Comparison of ENCODE assay signal across 1 cellular context in genomic region chr14:59576332-59577294, GRCh38.
TF ChIP-seq lines count a peak whose summit lies in the region.

CCDC175 (minus strand) TSS chr14:59576812; CDS start chr14:59576775, 37 bp downstream.

TF ChIP-seq in HepG2, 621 proteins besides CTCF, POLR2A, EP300 and RAD21 (continued from another document and continues in another):
- TF ChIP-seq ZBTB39 (CRISPR knock-in tag; IDR thresholded peaks at IDR 0.05) (no peak), XRCC5 (optimal IDR thresholded peaks at IDR 0.05; ENCODE audit: low read length) (peak; percentile 34), SIN3B (IDR thresholded peaks at IDR 0.05; ENCODE audit: low read length) (no peak), ZBTB7B (CRISPR knock-in tag; IDR thresholded peaks at IDR 0.05) (no peak), ZNF616 (CRISPR knock-in tag; IDR thresholded peaks at IDR 0.05; ENCODE audit: low read depth) (no peak), ZNF703 (CRISPR knock-in tag; IDR thresholded peaks at IDR 0.05; ENCODE audit: borderline replicate concordance) (no peak), MTA1 (CRISPR knock-in tag; IDR thresholded peaks at IDR 0.05; ENCODE audit: borderline replicate concordance) (peak; percentile 32; the same call in 1 of the 2 replicates), ZNF446 (CRISPR knock-in tag; IDR thresholded peaks at IDR 0.05) (no peak), NFE2L2 (IDR thresholded peaks at IDR 0.05; ENCODE audit: low read length) (no peak), RFX3 (CRISPR knock-in tag; IDR thresholded peaks at IDR 0.05) (peak; percentile 88), ZHX2 (IDR thresholded peaks at IDR 0.05; ENCODE audit: low read depth) (no peak), ZHX2 (CRISPR knock-in tag; IDR thresholded peaks at IDR 0.05; ENCODE audit: borderline replicate concordance) (no peak), ZNF335 (CRISPR knock-in tag; IDR thresholded peaks at IDR 0.05) (no peak), ZKSCAN5 (CRISPR knock-in tag; IDR thresholded peaks at IDR 0.05) (no peak), HNRNPLL (IDR thresholded peaks at IDR 0.05; ENCODE audit: low read depth, low read length, poor library complexity, severe bottlenecking) (peak; percentile 19), SATB2 (CRISPR knock-in tag; IDR thresholded peaks at IDR 0.05) (no peak), ZNF784 (CRISPR knock-in tag; IDR thresholded peaks at IDR 0.05; ENCODE audit: borderline replicate concordance) (no peak), KMT2B (CRISPR knock-in tag; IDR thresholded peaks at IDR 0.05) (no peak), ZNF639 (CRISPR knock-in tag; conservative IDR thresholded peaks at IDR 0.05) (no peak), KAT7 (CRISPR knock-in tag; IDR thresholded peaks at IDR 0.05; ENCODE audit: borderline replicate concordance) (no peak), NKX3-1 (CRISPR knock-in tag; IDR thresholded peaks at IDR 0.05) (no peak), NFKBIZ (CRISPR knock-in tag; IDR thresholded peaks at IDR 0.05) (no peak), RFX1 (IDR thresholded peaks at IDR 0.05) (peak; percentile 78), KDM2A (CRISPR knock-in tag; IDR thresholded peaks at IDR 0.05; ENCODE audit: borderline replicate concordance, low read depth) (no peak; the same call in 1 of the 2 replicates), ZNF558 (CRISPR knock-in tag; IDR thresholded peaks at IDR 0.05; ENCODE audit: borderline replicate concordance) (no peak), SAP130 (CRISPR knock-in tag; IDR thresholded peaks at IDR 0.05; ENCODE audit: low read depth) (no peak), ZSCAN12 (CRISPR knock-in tag; IDR thresholded peaks at IDR 0.05) (no peak), ZNF740 (CRISPR knock-in tag; IDR thresholded peaks at IDR 0.05) (no peak), PLSCR1 (CRISPR knock-in tag; IDR thresholded peaks at IDR 0.05; ENCODE audit: borderline replicate concordance) (no peak), BRD4 (CRISPR knock-in tag; IDR thresholded peaks at IDR 0.05) (no peak), POGK (CRISPR knock-in tag; conservative IDR thresholded peaks at IDR 0.05) (no peak), ZFP82 (CRISPR knock-in tag; IDR thresholded peaks at IDR 0.05; ENCODE audit: borderline replicate concordance) (no peak), ADNP (CRISPR knock-in tag; IDR thresholded peaks at IDR 0.05) (no peak), ZNF687 (CRISPR knock-in tag; IDR thresholded peaks at IDR 0.05) (peak; percentile 29; the same call in 1 of the 2 replicates), ZNF280D (CRISPR knock-in tag; IDR thresholded peaks at IDR 0.05) (no peak), RFXANK (CRISPR knock-in tag; IDR thresholded peaks at IDR 0.05) (no peak), ZNF83 (CRISPR knock-in tag; IDR thresholded peaks at IDR 0.05; ENCODE audit: borderline replicate concordance) (no peak), ZBTB37 (CRISPR knock-in tag; IDR thresholded peaks at IDR 0.05) (no peak), ZNF766 (CRISPR knock-in tag; IDR thresholded peaks at IDR 0.05; ENCODE audit: borderline replicate concordance) (no peak), NFYB (CRISPR knock-in tag; IDR thresholded peaks at IDR 0.05) (no peak), PHB2 (IDR thresholded peaks at IDR 0.05; ENCODE audit: partially characterized antibody) (no peak)
